ENCODE assay signal across 20 cellular contexts in genomic region chr13:81714513-81714912, GRCh38.
DNase-seq lines count a peak whose midpoint lies in the region; ATAC-seq and TF ChIP-seq lines count a peak whose summit lies in the region.
"Had no signal": no experiment of that assay in that cellular context is flagged by ENCODE, and none has a peak within 500 bp of the region (broad histone marks: within the 10 kb centered on the region; RNA-seq: fewer than 3 reads in every experiment).

No MANE protein-coding gene starts in this region.

- H3K4me1 ChIP-seq in SK-N-SH (ENCODE audit: control insufficient read depth in 1 of 2, insufficient read depth in 2 of 2, low read depth in 1 of 2, low read length in 1 of 2) (no peaks in the 10 kb centered on the region), mucosa of descending colon (ENCODE audit: low read depth) (no peaks in the 10 kb centered on the region)

- POLR2A ChIA-PET in SK-N-SH (lab: Yijun Ruan, JAX): no interaction called here

- H3K36me3 ChIP-seq in SK-N-SH (replicated peaks in 1 of 2; ENCODE audit: control insufficient read depth in 1 of 2, insufficient read depth in 2 of 2, low read length in 1 of 2) (no peaks in the 10 kb centered on the region), mucosa of descending colon (ENCODE audit: low read depth) (no peaks in the 10 kb centered on the region)
- H3K36me3 ChIP-seq: MG63 had no signal

- no peak overlapping the region for H3K27ac ChIP-seq in SK-N-SH (ENCODE audit: low read depth in 2 of 2, low read length in 1 of 2)
- H3K27ac ChIP-seq: 22Rv1, SK-N-MC had no signal

- H3K9me3 ChIP-seq in SK-N-SH (no peaks in the 10 kb centered on the region), mucosa of descending colon (peaks cover 12% of the 10 kb centered on the region)
- H3K9me3 ChIP-seq: MG63 had no signal

- no peaks in the 10 kb centered on the region for H3F3A ChIP-seq in SK-N-SH (replicated peaks; ENCODE audit: insufficient read depth)

- H3K9ac ChIP-seq in SK-N-SH: no peak overlapping the region

- no peaks in the 10 kb centered on the region for H3K79me2 ChIP-seq in SK-N-SH (ENCODE audit: insufficient read depth)

- H3K36me3 Mint-ChIP-seq in chondrocyte (ENCODE audit: low read depth): no peaks in the 10 kb centered on the region
- H3K36me3 Mint-ChIP-seq: CD14-positive monocyte had no signal

- ATAC-seq in SK-N-SH treated with all-trans-retinoic acid at 6 μM for 48 hours (no peak), HG03432 (IDR thresholded peaks at IDR 0.05; ENCODE audit: unreplicated experiment) (no peak), GM19328 (IDR thresholded peaks at IDR 0.05; ENCODE audit: unreplicated experiment) (no peak), mucosa of descending colon (no peak)

- no peak overlapping the region for H3K27ac Mint-ChIP-seq in chondrocyte (ENCODE audit: unreplicated experiment)
- H3K27ac Mint-ChIP-seq: CD14-positive monocyte had no signal

- 47% methylated on average over 3 of the region's 3 CpGs for WGBS in SK-N-SH (ENCODE audit: low lambda C conversion rate)

- H3K4me1 Mint-ChIP-seq in chondrocyte (ENCODE audit: low read depth): no peaks in the 10 kb centered on the region
- H3K4me1 Mint-ChIP-seq: CD14-positive monocyte had no signal

- TF ChIP-seq EP300 in SK-N-SH (IDR thresholded peaks at IDR 0.05; ENCODE audit: borderline replicate concordance in 1 of 2, low read depth in 1 of 2, low read length in 1 of 2): no peak

- H3K9me3 Mint-ChIP-seq in chondrocyte (ENCODE audit: low read depth): peaks cover 2% of the 10 kb centered on the region

- CTCF ChIA-PET in SK-N-SH (lab: Yijun Ruan, JAX): interaction anchor here (0.7 to 1.6 kb wide), 2 partner anchors 17 to 75 kb away, joined by 3 to 5 read pairs; no protein-coding TSS in a partner anchor

- no peaks in the 10 kb centered on the region for H3K9me2 ChIP-seq in SK-N-SH

- H3K4me3 ChIP-seq in SK-N-SH (ENCODE audit: low read depth in 2 of 2, low read length in 1 of 2) (no peak overlapping the region), mucosa of descending colon (no peak overlapping the region)
- H3K4me3 ChIP-seq: MG63, SK-N-MC had no signal

- DNase-seq in SK-N-SH (no peak), chondrocyte (ENCODE audit: low spot score) (no peak), kidney tubule cell (ENCODE audit: low spot score) (peak; percentile 8), HPDE6-E6E7 (ENCODE audit: extremely low spot score) (no peak), mucosa of descending colon (no peak)
- DNase-seq: GDM1; Kasumi-1; MG63; NCI-H1048; NCI-H1436 treated with DMSO at 0.1 percent for 48 hours; NCI-H2081 treated with DMSO at 0.1 percent for 48 hours; NCI-H748 treated with DMSO at 0.1 percent for 48 hours; NK-92 treated with Interleukin-12 subunit alpha and Interleukin-12 subunit beta, amount 100 ng/mL, for 24 hours; SHP77 had no signal

- intact Hi-C loops in mucosa of descending colon (cut with DNase I, micrococcal nuclease): no loop called here

- H3K4me3 Mint-ChIP-seq in chondrocyte (ENCODE audit: unreplicated experiment): no peak overlapping the region
- H3K4me3 Mint-ChIP-seq: CD14-positive monocyte had no signal

- TF ChIP-seq RAD21 in SK-N-SH (IDR thresholded peaks at IDR 0.05; ENCODE audit: low read length): peak; percentile 37

- H3K27me3 Mint-ChIP-seq in chondrocyte (ENCODE audit: low read depth): peaks cover 9% of the 10 kb centered on the region

- no peaks in the 10 kb centered on the region for H4K20me1 ChIP-seq in SK-N-SH (ENCODE audit: insufficient read depth)

- no peaks in the 10 kb centered on the region for H3K27me3 ChIP-seq in SK-N-SH (ENCODE audit: insufficient read depth)
- H3K27me3 ChIP-seq: MG63 had no signal

- TF ChIP-seq CTCF in SK-N-SH (IDR thresholded peaks at IDR 0.05) (no peak), chondrocyte (IDR thresholded peaks at IDR 0.05) (peak; percentile 11), mucosa of descending colon (IDR thresholded peaks at IDR 0.05) (no peak)

- no peak overlapping the region for H3K4me2 ChIP-seq in SK-N-SH

- no peak overlapping the region for H2AFZ ChIP-seq in SK-N-SH (ENCODE audit: low read depth)

TF ChIP-seq in SK-N-SH, 30 proteins besides CTCF, POLR2A, EP300 and RAD21 (continues in another document):
- no peak for TF ChIP-seq NRF1 (IDR thresholded peaks at IDR 0.05; ENCODE audit: low read depth, low read length)
- TF ChIP-seq CHD2 (IDR thresholded peaks at IDR 0.05; ENCODE audit: low read length, partially characterized antibody): no peak
- TF ChIP-seq IRF3 (IDR thresholded peaks at IDR 0.05; ENCODE audit: low read depth, low read length): no peak
- no peak for TF ChIP-seq MAX (IDR thresholded peaks at IDR 0.05; ENCODE audit: low read depth)
- TF ChIP-seq SMC3 (IDR thresholded peaks at IDR 0.05; ENCODE audit: low read depth, low read length): no peak
- TF ChIP-seq TCF12 (IDR thresholded peaks at IDR 0.05): no peak
- TF ChIP-seq EZH2phosphoT487 (IDR thresholded peaks at IDR 0.05; ENCODE audit: borderline replicate concordance, low read depth): no peak
- TF ChIP-seq GATA2 (CRISPR knock-in tag; IDR thresholded peaks at IDR 0.05): no peak

TF ChIP-seq in SK-N-SH treated with all-trans-retinoic acid at 6 μM for 48 hours, 23 proteins besides CTCF, POLR2A, EP300 and RAD21 (continues in another document):
- TF ChIP-seq BACH2 (CRISPR knock-in tag; IDR thresholded peaks at IDR 0.05; ENCODE audit: borderline replicate concordance): no peak
- TF ChIP-seq ZNF70 (CRISPR knock-in tag; IDR thresholded peaks at IDR 0.05): no peak
- TF ChIP-seq SNAI2 (CRISPR knock-in tag; IDR thresholded peaks at IDR 0.05): no peak
- TF ChIP-seq ESRRG (CRISPR knock-in tag; IDR thresholded peaks at IDR 0.05): no peak
- TF ChIP-seq RARB (CRISPR knock-in tag; IDR thresholded peaks at IDR 0.05): no peak
- TF ChIP-seq ZNF565 (CRISPR knock-in tag; conservative IDR thresholded peaks at IDR 0.05; ENCODE audit: low read depth): no peak
- TF ChIP-seq PATZ1 (CRISPR knock-in tag; IDR thresholded peaks at IDR 0.05; ENCODE audit: borderline replicate concordance): no peak
- no peak for TF ChIP-seq ZFP3 (CRISPR knock-in tag; IDR thresholded peaks at IDR 0.05)
- no peak for TF ChIP-seq POU6F1 (CRISPR knock-in tag; IDR thresholded peaks at IDR 0.05; ENCODE audit: borderline replicate concordance, low read depth)
- no peak for TF ChIP-seq ZC3H10 (CRISPR knock-in tag; IDR thresholded peaks at IDR 0.05)
- TF ChIP-seq TSHZ2 (CRISPR knock-in tag; IDR thresholded peaks at IDR 0.05): no peak
- TF ChIP-seq ARNTL (CRISPR knock-in tag; IDR thresholded peaks at IDR 0.05; ENCODE audit: borderline replicate concordance, low read depth): no peak
- TF ChIP-seq PPARA (CRISPR knock-in tag; IDR thresholded peaks at IDR 0.05; ENCODE audit: borderline replicate concordance): no peak
